Comparison of ENCODE assay signal across 2 cellular contexts in genomic region chr19:7830823-7831222, GRCh38.
TF ChIP-seq lines count a peak whose summit lies in the region.

No MANE protein-coding gene starts in this region.

TF ChIP-seq in IMR-90, 13 proteins besides CTCF, POLR2A, EP300 and RAD21 (continued from another document):
- no peak for TF ChIP-seq MAZ (IDR thresholded peaks at IDR 0.05; ENCODE audit: borderline replicate concordance, low read depth, low read length)
- TF ChIP-seq CHD1 (IDR thresholded peaks at IDR 0.05; ENCODE audit: low read depth, low read length), result no peak

TF ChIP-seq in GM12891, 5 proteins besides CTCF, POLR2A, EP300 and RAD21 (continued from another document):
- TF ChIP-seq POU2F2 (IDR thresholded peaks at IDR 0.05; ENCODE audit: low read depth, low read length) (no peak), PAX5 (IDR thresholded peaks at IDR 0.05; ENCODE audit: insufficient read depth, low read length, severe bottlenecking) (no peak), SPI1 (IDR thresholded peaks at IDR 0.05; ENCODE audit: low read depth, low read length) (no peak)
